Comparison of ENCODE assay signal across 14 cellular contexts in the genomic region with DNA sequence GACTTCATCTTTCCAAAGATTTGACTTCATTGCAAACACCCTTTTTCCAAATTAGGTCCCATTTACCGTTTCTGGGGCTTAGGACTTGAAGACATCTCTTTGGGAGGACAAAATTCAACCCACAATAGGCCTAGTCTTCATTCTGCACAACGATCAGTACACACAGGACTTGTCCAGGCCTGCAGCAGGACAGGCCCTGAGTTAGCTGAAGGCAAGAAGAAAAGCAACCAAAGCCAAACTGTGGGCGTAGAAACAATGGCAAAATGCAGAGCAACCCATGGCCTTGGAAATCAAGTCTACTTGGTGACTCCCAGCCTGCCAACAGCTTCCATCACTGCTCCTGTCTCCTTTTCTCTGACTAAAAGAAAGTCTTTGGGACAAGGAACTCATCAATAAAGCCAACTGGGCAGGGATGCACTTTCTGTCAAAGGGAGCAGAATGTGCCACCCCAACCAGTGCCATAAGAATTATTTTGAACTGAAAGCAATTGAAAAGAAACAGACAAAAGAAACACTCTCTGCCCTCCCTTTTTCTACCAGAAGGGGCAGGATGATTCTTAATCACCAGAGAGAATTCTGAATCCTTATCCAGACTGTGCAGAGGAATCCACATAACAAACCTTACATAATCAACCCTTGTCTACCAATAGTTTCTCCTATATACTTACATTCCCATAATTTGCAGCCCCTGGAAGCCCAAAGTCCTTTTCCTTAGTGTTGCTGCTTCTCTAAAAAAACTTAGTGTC.
DNase-seq lines count a peak whose midpoint lies in the region; TF ChIP-seq lines count a peak whose summit lies in the region.
"Had no signal": no experiment of that assay in that cellular context is flagged by ENCODE, and none has a peak within 500 bp of the region (broad histone marks: within the 10 kb centered on the region; RNA-seq: fewer than 3 reads in every experiment).

No MANE protein-coding gene starts in this region.

- peaks cover 27% of the 10 kb centered on the region for H3K4me1 Mint-ChIP-seq in nephron

- H3K36me3 Mint-ChIP-seq in nephron (ENCODE audit: low read depth) = no peaks in the 10 kb centered on the region

- DNase-seq in OCI-M1 (lab: John Stamatoyannopoulos, UW) (peak; percentile 15), epithelial cell of esophagus (ENCODE audit: low read depth) (peak; percentile 90), superior temporal gyrus (ENCODE audit: extremely low spot score) (no peak), inferior parietal cortex (ENCODE audit: extremely low spot score) (no peak)
- no peak for DNase-seq in activated T-cell treated with anti-CD3 and anti-CD28 coated beads, Interleukin-2, amount 50 U/mL, for 48 hours
- DNase-seq: DMS153, heart left ventricle, kidney, NCI-H748 treated with DMSO at 0.1 percent for 48 hours, RPMI8226, substantia nigra had no signal

- peak overlapping the region in 1 of 3 experiments; percentile 46 for H3K27ac Mint-ChIP-seq in nephron

- H3K27me3 Mint-ChIP-seq in nephron (ENCODE audit: low read depth) = no peaks in the 10 kb centered on the region

- H3K4me3 Mint-ChIP-seq in nephron = no peak overlapping the region

- 0 out of 3 replicates have a peak, but pooled peaks have one; percentile 16 for TF ChIP-seq CTCF in GM12872 (IDR thresholded peaks at IDR 0.05; ENCODE audit: insufficient read depth, low read depth, low read length)
- peak; percentile 34 for TF ChIP-seq CTCF in epithelial cell of esophagus (IDR thresholded peaks at IDR 0.05; ENCODE audit: insufficient read depth, low read depth, low read length, missing control alignments)
- peak; percentile 15 to 21 (median 18) for TF ChIP-seq CTCF in nephron (IDR thresholded peaks at IDR 0.05; ENCODE audit: unreplicated experiment in 3 of 3)

- no peaks in the 10 kb centered on the region for H3K9me3 Mint-ChIP-seq in nephron

- H3K4me3 ChIP-seq in epithelial cell of esophagus (ENCODE audit: low read length) = no peak overlapping the region
- H3K4me3 ChIP-seq: BLaER1, heart left ventricle had no signal

Comparison
In these comparisons a context has a peak if more than half of its experiments do, and no peak if none do; other contexts are left out.
1. DNase-seq: peak in OCI-M1 (single experiment) and epithelial cell of esophagus (single experiment); none in activated T-cell treated with anti-CD3 and anti-CD28 coated beads, Interleukin-2, amount 50 U/mL, for 48 hours (0 of 2), superior temporal gyrus (single experiment) and inferior parietal cortex (single experiment).
2. Peak in every context shown above with its lines, with median percentiles within 50 percentile points of each other: CTCF ChIP-seq.